Comparison of ENCODE assay signal across 2 cellular contexts in the genomic region with DNA sequence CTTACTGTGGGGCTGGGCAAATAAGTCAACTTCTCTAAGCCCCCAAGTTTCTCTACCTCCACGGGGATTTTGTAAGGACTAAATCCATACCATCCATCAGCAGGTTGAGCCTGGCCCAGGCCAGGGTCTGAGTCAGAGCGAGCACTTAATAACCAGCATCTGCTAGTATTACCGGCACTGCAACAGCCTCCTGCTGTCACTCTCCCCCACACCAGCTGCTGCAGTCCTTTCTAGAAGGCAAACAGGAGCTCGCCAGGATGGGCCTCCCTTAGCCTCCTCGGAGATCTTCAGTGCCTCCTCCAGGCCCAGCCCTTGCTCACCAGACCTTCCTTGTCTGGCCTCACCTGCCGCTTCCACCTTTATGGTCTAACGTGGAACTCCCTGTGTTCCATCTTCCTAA.
TF ChIP-seq lines count a peak whose summit lies in the region.

No MANE protein-coding gene starts in this region.

TF ChIP-seq in GM12878, 131 proteins besides CTCF, POLR2A, EP300 and RAD21:
- no peak for TF ChIP-seq RCOR1 (conservative IDR thresholded peaks at IDR 0.05; ENCODE audit: low read depth, low read length)
- TF ChIP-seq, protein P1, sequence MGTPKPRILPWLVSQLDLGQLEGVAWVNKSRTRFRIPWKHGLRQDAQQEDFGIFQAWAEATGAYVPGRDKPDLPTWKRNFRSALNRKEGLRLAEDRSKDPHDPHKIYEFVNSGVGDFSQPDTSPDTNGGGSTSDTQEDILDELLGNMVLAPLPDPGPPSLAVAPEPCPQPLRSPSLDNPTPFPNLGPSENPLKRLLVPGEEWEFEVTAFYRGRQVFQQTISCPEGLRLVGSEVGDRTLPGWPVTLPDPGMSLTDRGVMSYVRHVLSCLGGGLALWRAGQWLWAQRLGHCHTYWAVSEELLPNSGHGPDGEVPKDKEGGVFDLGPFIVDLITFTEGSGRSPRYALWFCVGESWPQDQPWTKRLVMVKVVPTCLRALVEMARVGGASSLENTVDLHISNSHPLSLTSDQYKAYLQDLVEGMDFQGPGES (IDR thresholded peaks at IDR 0.05) = no peak
- TF ChIP-seq, protein P2, sequence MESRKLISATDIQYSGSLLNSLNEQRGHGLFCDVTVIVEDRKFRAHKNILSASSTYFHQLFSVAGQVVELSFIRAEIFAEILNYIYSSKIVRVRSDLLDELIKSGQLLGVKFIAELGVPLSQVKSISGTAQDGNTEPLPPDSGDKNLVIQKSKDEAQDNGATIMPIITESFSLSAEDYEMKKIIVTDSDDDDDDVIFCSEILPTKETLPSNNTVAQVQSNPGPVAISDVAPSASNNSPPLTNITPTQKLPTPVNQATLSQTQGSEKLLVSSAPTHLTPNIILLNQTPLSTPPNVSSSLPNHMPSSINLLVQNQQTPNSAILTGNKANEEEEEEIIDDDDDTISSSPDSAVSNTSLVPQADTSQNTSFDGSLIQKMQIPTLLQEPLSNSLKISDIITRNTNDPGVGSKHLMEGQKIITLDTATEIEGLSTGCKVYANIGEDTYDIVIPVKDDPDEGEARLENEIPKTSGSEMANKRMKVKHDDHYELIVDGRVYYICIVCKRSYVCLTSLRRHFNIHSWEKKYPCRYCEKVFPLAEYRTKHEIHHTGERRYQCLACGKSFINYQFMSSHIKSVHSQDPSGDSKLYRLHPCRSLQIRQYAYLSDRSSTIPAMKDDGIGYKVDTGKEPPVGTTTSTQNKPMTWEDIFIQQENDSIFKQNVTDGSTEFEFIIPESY (IDR thresholded peaks at IDR 0.05) = no peak
- TF ChIP-seq SPI1 (IDR thresholded peaks at IDR 0.05; ENCODE audit: borderline replicate concordance, insufficient read depth, low read depth, low read length) = no peak
- no peak for TF ChIP-seq MYC (IDR thresholded peaks at IDR 0.05; ENCODE audit: insufficient read depth, insufficient read length, insufficient replicate concordance, low read length, severe bottlenecking)
- no peak for TF ChIP-seq ESRRA (IDR thresholded peaks at IDR 0.05; ENCODE audit: low read length)
- no peak for TF ChIP-seq CREM (IDR thresholded peaks at IDR 0.05; ENCODE audit: low read depth)
- no peak for TF ChIP-seq SMARCA5 (IDR thresholded peaks at IDR 0.05)
- TF ChIP-seq, protein P3, sequence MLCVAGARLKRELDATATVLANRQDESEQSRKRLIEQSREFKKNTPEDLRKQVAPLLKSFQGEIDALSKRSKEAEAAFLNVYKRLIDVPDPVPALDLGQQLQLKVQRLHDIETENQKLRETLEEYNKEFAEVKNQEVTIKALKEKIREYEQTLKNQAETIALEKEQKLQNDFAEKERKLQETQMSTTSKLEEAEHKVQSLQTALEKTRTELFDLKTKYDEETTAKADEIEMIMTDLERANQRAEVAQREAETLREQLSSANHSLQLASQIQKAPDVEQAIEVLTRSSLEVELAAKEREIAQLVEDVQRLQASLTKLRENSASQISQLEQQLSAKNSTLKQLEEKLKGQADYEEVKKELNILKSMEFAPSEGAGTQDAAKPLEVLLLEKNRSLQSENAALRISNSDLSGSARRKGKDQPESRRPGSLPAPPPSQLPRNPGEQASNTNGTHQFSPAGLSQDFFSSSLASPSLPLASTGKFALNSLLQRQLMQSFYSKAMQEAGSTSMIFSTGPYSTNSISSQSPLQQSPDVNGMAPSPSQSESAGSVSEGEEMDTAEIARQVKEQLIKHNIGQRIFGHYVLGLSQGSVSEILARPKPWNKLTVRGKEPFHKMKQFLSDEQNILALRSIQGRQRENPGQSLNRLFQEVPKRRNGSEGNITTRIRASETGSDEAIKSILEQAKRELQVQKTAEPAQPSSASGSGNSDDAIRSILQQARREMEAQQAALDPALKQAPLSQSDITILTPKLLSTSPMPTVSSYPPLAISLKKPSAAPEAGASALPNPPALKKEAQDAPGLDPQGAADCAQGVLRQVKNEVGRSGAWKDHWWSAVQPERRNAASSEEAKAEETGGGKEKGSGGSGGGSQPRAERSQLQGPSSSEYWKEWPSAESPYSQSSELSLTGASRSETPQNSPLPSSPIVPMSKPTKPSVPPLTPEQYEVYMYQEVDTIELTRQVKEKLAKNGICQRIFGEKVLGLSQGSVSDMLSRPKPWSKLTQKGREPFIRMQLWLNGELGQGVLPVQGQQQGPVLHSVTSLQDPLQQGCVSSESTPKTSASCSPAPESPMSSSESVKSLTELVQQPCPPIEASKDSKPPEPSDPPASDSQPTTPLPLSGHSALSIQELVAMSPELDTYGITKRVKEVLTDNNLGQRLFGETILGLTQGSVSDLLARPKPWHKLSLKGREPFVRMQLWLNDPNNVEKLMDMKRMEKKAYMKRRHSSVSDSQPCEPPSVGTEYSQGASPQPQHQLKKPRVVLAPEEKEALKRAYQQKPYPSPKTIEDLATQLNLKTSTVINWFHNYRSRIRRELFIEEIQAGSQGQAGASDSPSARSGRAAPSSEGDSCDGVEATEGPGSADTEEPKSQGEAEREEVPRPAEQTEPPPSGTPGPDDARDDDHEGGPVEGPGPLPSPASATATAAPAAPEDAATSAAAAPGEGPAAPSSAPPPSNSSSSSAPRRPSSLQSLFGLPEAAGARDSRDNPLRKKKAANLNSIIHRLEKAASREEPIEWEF (IDR thresholded peaks at IDR 0.05; ENCODE audit: insufficient replicate concordance, low read depth, low read length) = no peak
- TF ChIP-seq MTA2 (IDR thresholded peaks at IDR 0.05; ENCODE audit: low read depth) = no peak
- no peak for TF ChIP-seq SIX5 (IDR thresholded peaks at IDR 0.05; ENCODE audit: low read depth, low read length, severe bottlenecking)

TF ChIP-seq in HepG2, 621 proteins besides CTCF, POLR2A, EP300 and RAD21:
- TF ChIP-seq, protein P4, sequence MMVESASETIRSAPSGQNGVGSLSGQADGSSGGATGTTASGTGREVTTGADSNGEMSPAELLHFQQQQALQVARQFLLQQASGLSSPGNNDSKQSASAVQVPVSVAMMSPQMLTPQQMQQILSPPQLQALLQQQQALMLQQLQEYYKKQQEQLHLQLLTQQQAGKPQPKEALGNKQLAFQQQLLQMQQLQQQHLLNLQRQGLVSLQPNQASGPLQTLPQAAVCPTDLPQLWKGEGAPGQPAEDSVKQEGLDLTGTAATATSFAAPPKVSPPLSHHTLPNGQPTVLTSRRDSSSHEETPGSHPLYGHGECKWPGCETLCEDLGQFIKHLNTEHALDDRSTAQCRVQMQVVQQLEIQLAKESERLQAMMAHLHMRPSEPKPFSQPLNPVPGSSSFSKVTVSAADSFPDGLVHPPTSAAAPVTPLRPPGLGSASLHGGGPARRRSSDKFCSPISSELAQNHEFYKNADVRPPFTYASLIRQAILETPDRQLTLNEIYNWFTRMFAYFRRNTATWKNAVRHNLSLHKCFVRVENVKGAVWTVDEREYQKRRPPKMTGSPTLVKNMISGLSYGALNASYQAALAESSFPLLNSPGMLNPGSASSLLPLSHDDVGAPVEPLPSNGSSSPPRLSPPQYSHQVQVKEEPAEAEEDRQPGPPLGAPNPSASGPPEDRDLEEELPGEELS (CRISPR knock-in tag; IDR thresholded peaks at IDR 0.05) = no peak
- no peak for TF ChIP-seq ZNF7 (CRISPR knock-in tag; IDR thresholded peaks at IDR 0.05)
- no peak for TF ChIP-seq PCBP2 (optimal IDR thresholded peaks at IDR 0.05; ENCODE audit: low read depth, low read length, poor library complexity, severe bottlenecking)
- no peak for TF ChIP-seq ZNF552 (CRISPR knock-in tag; IDR thresholded peaks at IDR 0.05; ENCODE audit: borderline replicate concordance)
- TF ChIP-seq, protein P5, sequence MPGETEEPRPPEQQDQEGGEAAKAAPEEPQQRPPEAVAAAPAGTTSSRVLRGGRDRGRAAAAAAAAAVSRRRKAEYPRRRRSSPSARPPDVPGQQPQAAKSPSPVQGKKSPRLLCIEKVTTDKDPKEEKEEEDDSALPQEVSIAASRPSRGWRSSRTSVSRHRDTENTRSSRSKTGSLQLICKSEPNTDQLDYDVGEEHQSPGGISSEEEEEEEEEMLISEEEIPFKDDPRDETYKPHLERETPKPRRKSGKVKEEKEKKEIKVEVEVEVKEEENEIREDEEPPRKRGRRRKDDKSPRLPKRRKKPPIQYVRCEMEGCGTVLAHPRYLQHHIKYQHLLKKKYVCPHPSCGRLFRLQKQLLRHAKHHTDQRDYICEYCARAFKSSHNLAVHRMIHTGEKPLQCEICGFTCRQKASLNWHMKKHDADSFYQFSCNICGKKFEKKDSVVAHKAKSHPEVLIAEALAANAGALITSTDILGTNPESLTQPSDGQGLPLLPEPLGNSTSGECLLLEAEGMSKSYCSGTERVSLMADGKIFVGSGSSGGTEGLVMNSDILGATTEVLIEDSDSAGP (CRISPR knock-in tag; IDR thresholded peaks at IDR 0.05; ENCODE audit: borderline replicate concordance) = no peak
- no peak for TF ChIP-seq MAF1 (CRISPR knock-in tag; IDR thresholded peaks at IDR 0.05; ENCODE audit: borderline replicate concordance)
- TF ChIP-seq KDM2A (CRISPR knock-in tag; IDR thresholded peaks at IDR 0.05; ENCODE audit: borderline replicate concordance, low read depth) = no peak
- no peak for TF ChIP-seq MEIS2 (CRISPR knock-in tag; IDR thresholded peaks at IDR 0.05)
- no peak for TF ChIP-seq ZSCAN21 (CRISPR knock-in tag; IDR thresholded peaks at IDR 0.05; ENCODE audit: borderline replicate concordance)
- no peak for TF ChIP-seq SSRP1 (CRISPR knock-in tag; IDR thresholded peaks at IDR 0.05)
- no peak for TF ChIP-seq ZNF850 (CRISPR knock-in tag; conservative IDR thresholded peaks at IDR 0.05)
- no peak for TF ChIP-seq JUNB (CRISPR knock-in tag; IDR thresholded peaks at IDR 0.05; ENCODE audit: borderline replicate concordance)
- TF ChIP-seq, protein P6, sequence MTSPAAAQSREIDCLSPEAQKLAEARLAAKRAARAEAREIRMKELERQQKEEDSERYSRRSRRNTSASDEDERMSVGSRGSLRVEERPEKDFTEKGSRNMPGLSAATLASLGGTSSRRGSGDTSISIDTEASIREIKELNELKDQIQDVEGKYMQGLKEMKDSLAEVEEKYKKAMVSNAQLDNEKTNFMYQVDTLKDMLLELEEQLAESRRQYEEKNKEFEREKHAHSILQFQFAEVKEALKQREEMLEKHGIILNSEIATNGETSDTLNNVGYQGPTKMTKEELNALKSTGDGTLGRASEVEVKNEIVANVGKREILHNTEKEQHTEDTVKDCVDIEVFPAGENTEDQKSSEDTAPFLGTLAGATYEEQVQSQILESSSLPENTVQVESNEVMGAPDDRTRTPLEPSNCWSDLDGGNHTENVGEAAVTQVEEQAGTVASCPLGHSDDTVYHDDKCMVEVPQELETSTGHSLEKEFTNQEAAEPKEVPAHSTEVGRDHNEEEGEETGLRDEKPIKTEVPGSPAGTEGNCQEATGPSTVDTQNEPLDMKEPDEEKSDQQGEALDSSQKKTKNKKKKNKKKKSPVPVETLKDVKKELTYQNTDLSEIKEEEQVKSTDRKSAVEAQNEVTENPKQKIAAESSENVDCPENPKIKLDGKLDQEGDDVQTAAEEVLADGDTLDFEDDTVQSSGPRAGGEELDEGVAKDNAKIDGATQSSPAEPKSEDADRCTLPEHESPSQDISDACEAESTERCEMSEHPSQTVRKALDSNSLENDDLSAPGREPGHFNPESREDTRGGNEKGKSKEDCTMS (CRISPR knock-in tag; conservative IDR thresholded peaks at IDR 0.05) = no peak
- no peak for TF ChIP-seq ZFP41 (CRISPR knock-in tag; IDR thresholded peaks at IDR 0.05; ENCODE audit: borderline replicate concordance)
- TF ChIP-seq ZC3H4 (CRISPR knock-in tag; IDR thresholded peaks at IDR 0.05; ENCODE audit: borderline replicate concordance) = no peak
- TF ChIP-seq ARNT (IDR thresholded peaks at IDR 0.05) = no peak
- TF ChIP-seq TRIM24 (CRISPR knock-in tag; IDR thresholded peaks at IDR 0.05) = no peak
TF ChIP-seq in HepG2: peak in this region for 0.
